ENCODE assay signal across 16 cellular contexts in the genomic region with DNA sequence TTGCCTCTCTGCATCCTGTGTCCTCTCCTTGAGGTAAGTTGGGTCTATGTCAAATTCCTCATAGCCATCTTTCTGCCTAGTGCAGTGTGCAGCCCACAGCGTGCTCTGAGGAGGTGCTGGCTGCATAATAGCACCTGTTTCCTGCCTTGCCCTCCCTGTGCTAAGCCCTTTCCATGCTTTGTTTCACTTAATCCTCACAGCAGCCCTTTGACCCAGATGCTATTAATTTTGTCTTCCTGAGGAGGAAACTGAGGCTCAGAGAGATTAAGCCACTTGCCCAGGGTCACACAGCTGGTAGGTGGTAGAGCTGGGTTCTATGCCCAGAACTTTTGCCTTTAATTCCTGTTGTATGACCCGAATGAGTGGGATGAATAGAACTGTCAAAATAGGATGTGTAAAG. TPM values are rescaled to one million over a fixed set of nuclear protein-coding genes. Genes with fewer than 3 reads are reported as not detected.
DNase-seq lines count a peak whose midpoint lies in the region; ATAC-seq and TF ChIP-seq lines count a peak whose summit lies in the region.
"Had no signal": no experiment of that assay in that cellular context is flagged by ENCODE, and none has a peak within 500 bp of the region (broad histone marks: within the 10 kb centered on the region; RNA-seq: fewer than 3 reads in every experiment).

No MANE protein-coding gene starts in this region.

- dilution Hi-C loops in mammary epithelial cell (cut with HindIII; ENCODE audit: low sequenced_read_pairs): no loop called here

- TF ChIP-seq CTCF in esophagus squamous epithelium (IDR thresholded peaks at IDR 0.05) (no peak), progenitor cell of endocrine pancreas (IDR thresholded peaks at IDR 0.05; ENCODE audit: unreplicated experiment) (no peak), mammary epithelial cell (conservative IDR thresholded peaks at IDR 0.05 in 1 of 2, IDR thresholded peaks at IDR 0.05 in 1 of 2; ENCODE audit: extremely low read depth in 1 of 2, insufficient read depth in 1 of 2, low read depth in 1 of 2, low read length in 2 of 2) (no peak), lower lobe of right lung (IDR thresholded peaks at IDR 0.05) (no peak)

- H3K4me2 ChIP-seq in BLaER1 (no peak overlapping the region), mammary epithelial cell (ENCODE audit: insufficient read depth, low read depth, low read length) (no peak overlapping the region)

- no peaks in the 10 kb centered on the region for H3K27me3 Mint-ChIP-seq in progenitor cell of endocrine pancreas
- H3K27me3 Mint-ChIP-seq: CD4-positive, alpha-beta T cell had no signal

- H3K4me3 ChIP-seq in BLaER1 (no peak overlapping the region), esophagus squamous epithelium (no peak overlapping the region), mammary epithelial cell (replicated peaks in 1 of 3; ENCODE audit: insufficient read depth in 1 of 3, low read depth in 2 of 3, low read length in 3 of 3) (no peak overlapping the region), lower lobe of right lung (no peak overlapping the region)

- H3K36me3 Mint-ChIP-seq in progenitor cell of endocrine pancreas (ENCODE audit: insufficient read depth): no peaks in the 10 kb centered on the region

- peaks cover 44% of the 10 kb centered on the region for H3K4me1 ChIP-seq in BLaER1
- H3K4me1 ChIP-seq in esophagus squamous epithelium: peaks cover 24 to 67% (median 47%) of the 10 kb centered on the region in 3 donors
- peaks cover 11% of the 10 kb centered on the region for H3K4me1 ChIP-seq in mammary epithelial cell (ENCODE audit: insufficient read depth, low read length)
- no peaks in the 10 kb centered on the region for H3K4me1 ChIP-seq in lower lobe of right lung

- H3K9ac ChIP-seq in BLaER1 (0 out of 2 replicates have a peak overlapping the region, but pooled peaks have one; percentile 1), mammary epithelial cell (ENCODE audit: insufficient read depth, low read length) (no peak overlapping the region)

- H3K79me2 ChIP-seq in mammary epithelial cell (ENCODE audit: insufficient read depth, low read length): peaks cover 85% of the 10 kb centered on the region

- no peak overlapping the region for H3K27ac ChIP-seq in BLaER1
- H3K27ac ChIP-seq in esophagus squamous epithelium: peak overlapping the region in 3 of 4 donors; percentile 4 to 48 (median 30)
- H3K27ac ChIP-seq in mammary epithelial cell (ENCODE audit: insufficient read depth, low read depth, low read length): no peak overlapping the region
- H3K27ac ChIP-seq in lower lobe of right lung: no peak overlapping the region

- H4K20me1 ChIP-seq in BLaER1 (peaks cover 94% of the 10 kb centered on the region), mammary epithelial cell (ENCODE audit: insufficient read depth, low read length) (no peaks in the 10 kb centered on the region)

- no peak for ATAC-seq in lower lobe of right lung
- ATAC-seq in stimulated activated naive CD8-positive, alpha-beta T cell treated with anti-CD3 and anti-CD28 coated beads, Interleukin-15, Interleukin-2, amounts not matched to agents 100 U/mL and 50 U/mL, for 24 hours: no peak

- no peaks in the 10 kb centered on the region for H3K4me1 Mint-ChIP-seq in progenitor cell of endocrine pancreas (ENCODE audit: low read depth)

- CTCF ChIA-PET in mammary epithelial cell (lab: Charles Lee; ENCODE audit: low non-redundant PET): interaction anchor here (0.6 kb wide), 1 partner anchor 45 kb away, joined by 4 read pairs; no protein-coding TSS in a partner anchor

- 71 to 78% methylated on average over 2 of the region's 2 CpGs for WGBS in esophagus squamous epithelium, 2 donors
- 95% methylated on average over 2 of the region's 2 CpGs for WGBS in mammary epithelial cell (ENCODE audit: low coverage, missing lambda C conversion rate)

- BruUV-seq in mammary epithelial cell (replicated peaks; lab: Mats Ljungman, UMichigan): no TSS peak

- H3K36me3 ChIP-seq in BLaER1 (peaks cover 97% of the 10 kb centered on the region), esophagus squamous epithelium (peaks cover 0 to 36% (median 0%) of the 10 kb centered on the region in 3 donors), mammary epithelial cell (ENCODE audit: insufficient read depth, low read length) (peaks cover 11% of the 10 kb centered on the region), lower lobe of right lung (no peaks in the 10 kb centered on the region)

- DNase-seq in dermis blood vessel endothelial cell (peak; percentile 56), esophagus squamous epithelium (lab: John Stamatoyannopoulos, UW) (no peak), pulmonary artery endothelial cell (ENCODE audit: low read depth, low spot score) (peak; percentile 47), progenitor cell of endocrine pancreas (ENCODE audit: low spot score, unreplicated experiment) (no peak), mammary epithelial cell (no peak), lower lobe of right lung (no peak)
- no peak for DNase-seq in stimulated activated naive CD8-positive, alpha-beta T cell treated with anti-CD3 and anti-CD28 coated beads, Interleukin-15, Interleukin-2, amounts not matched to agents 100 U/mL and 50 U/mL, for 24 hours
- DNase-seq: ACHN; C1 segment of cervical spinal cord; Calu3; CD4-positive, alpha-beta T cell; DMS79; EL; HCEC 1CT; HFFc6 had no signal

- in situ Hi-C loops in mammary epithelial cell (cut with MboI; ENCODE audit: low sequenced_read_pairs in 2 of 2): loop anchor here in 1 of 2 donors (10.0 kb wide), 1 partner anchor 105 kb away; no protein-coding TSS in a partner anchor

- H2AFZ ChIP-seq in mammary epithelial cell (ENCODE audit: low read depth, low read length): no peak overlapping the region

- H3K9me3 ChIP-seq in BLaER1: no peaks in the 10 kb centered on the region
- no peaks in the 10 kb centered on the region for H3K9me3 ChIP-seq in esophagus squamous epithelium
- H3K9me3 ChIP-seq in mammary epithelial cell (replicated peaks; ENCODE audit: insufficient read depth, low read length): no peaks in the 10 kb centered on the region
- H3K9me3 ChIP-seq in lower lobe of right lung: no peaks in the 10 kb centered on the region

- H3K27me3 ChIP-seq in BLaER1 (no peaks in the 10 kb centered on the region), esophagus squamous epithelium (no peaks in the 10 kb centered on the region), mammary epithelial cell (ENCODE audit: insufficient read depth, low read length) (no peaks in the 10 kb centered on the region), lower lobe of right lung (ENCODE audit: low read depth) (no peaks in the 10 kb centered on the region)

- no peaks in the 10 kb centered on the region for H3K9me3 Mint-ChIP-seq in progenitor cell of endocrine pancreas (ENCODE audit: low read depth)
- H3K9me3 Mint-ChIP-seq: CD4-positive, alpha-beta T cell; HFFc6 had no signal

- intact Hi-C loops in esophagus squamous epithelium (cut with DNase I) (no loop called here), mammary epithelial cell (cut with micrococcal nuclease) (no loop called here), lower lobe of right lung (cut with DNase I) (no loop called here)

- no peak overlapping the region for H3K4me3 Mint-ChIP-seq in progenitor cell of endocrine pancreas (ENCODE audit: low read depth)
- H3K4me3 Mint-ChIP-seq: CD4-positive, alpha-beta T cell; HFFc6 had no signal

- H3K27ac Mint-ChIP-seq in progenitor cell of endocrine pancreas: no peak overlapping the region
- H3K27ac Mint-ChIP-seq: CD4-positive, alpha-beta T cell; HFFc6 had no signal

- TF ChIP-seq POLR2A in esophagus squamous epithelium (IDR thresholded peaks at IDR 0.05): no peak

RNA-seq across cellular contexts. Expression of a gene that starts 13.5 kb away (rescaled TPM):
- total RNA-seq in dermis blood vessel endothelial cell: 23.5 and 67.6 TPM in 2 replicates
- 100 to 1,000 TPM in 1 of 4 donors, 10 to 100 TPM in 3; 53.8 to 105 (median 81.9) TPM for total RNA-seq in esophagus squamous epithelium
- total RNA-seq in pulmonary artery endothelial cell: 19.3 and 57.1 TPM in 2 replicates
- total RNA-seq in progenitor cell of endocrine pancreas: 12.6 and 13.8 TPM in 2 replicates
- 10 to 100 TPM in 1 of 2 donors, 1 to 10 TPM in 1; 3.7 to 29.9 TPM for total RNA-seq in mammary epithelial cell
- polyA plus RNA-seq in mammary epithelial cell: 52.5 TPM
- polyA minus RNA-seq in mammary epithelial cell: 31.5 TPM
- total RNA-seq in lower lobe of right lung: 0.71 TPM

RNA-seq across cellular contexts. Expression of a gene that starts 22.5 kb away (rescaled TPM):
- 12.9 and 13.3 TPM in 2 replicates for total RNA-seq in dermis blood vessel endothelial cell
- total RNA-seq in esophagus squamous epithelium: 10 to 100 TPM in 2 of 4 donors, 1 to 10 TPM in 2; 4.4 to 14.7 (median 10.8) TPM
- 9.9 and 12.1 TPM in 2 replicates for total RNA-seq in pulmonary artery endothelial cell
- 14.4 and 14.5 TPM in 2 replicates for total RNA-seq in progenitor cell of endocrine pancreas
- 1 to 10 TPM; 8.1 to 9.5 TPM for total RNA-seq in mammary epithelial cell
- polyA plus RNA-seq in mammary epithelial cell: 9.2 TPM
- polyA minus RNA-seq in mammary epithelial cell: 13.4 TPM
- 10.5 TPM for total RNA-seq in lower lobe of right lung

Comparison
In these comparisons a context has a peak if more than half of its experiments do, and no peak if none do; other contexts are left out.
1. H3K27ac ChIP-seq: peak in esophagus squamous epithelium (3 of 4); none in BLaER1 (single experiment), mammary epithelial cell (single experiment) and lower lobe of right lung (single experiment).
2. DNase-seq: peak in dermis blood vessel endothelial cell (single experiment) and pulmonary artery endothelial cell (single experiment); none in esophagus squamous epithelium (single experiment), progenitor cell of endocrine pancreas (single experiment), mammary epithelial cell (single experiment), lower lobe of right lung (single experiment) and stimulated activated naive CD8-positive, alpha-beta T cell treated with anti-CD3 and anti-CD28 coated beads, Interleukin-15, Interleukin-2, amounts not matched to agents 100 U/mL and 50 U/mL, for 24 hours (single experiment).